27 cellular contexts compared by ENCODE assay signal in the genomic region with DNA sequence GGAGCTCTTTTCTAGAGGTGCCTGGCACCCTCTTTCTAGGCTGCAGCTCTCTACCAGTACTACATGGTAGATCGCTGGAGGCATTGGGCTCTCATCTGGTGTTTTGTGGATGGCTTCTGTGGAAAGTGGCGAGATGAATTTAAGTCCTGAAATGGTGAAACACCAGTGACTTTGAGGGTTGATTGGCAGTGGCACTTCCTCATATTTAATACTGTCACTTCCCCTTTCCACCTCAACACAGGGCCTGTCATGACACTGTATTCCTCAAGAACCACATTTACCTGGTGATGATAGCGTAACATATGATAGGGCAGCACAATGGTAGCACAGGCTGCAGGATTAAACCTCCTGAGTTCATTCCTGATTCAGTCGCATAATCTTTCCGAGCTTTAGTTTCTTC.
DNase-seq lines count a peak whose midpoint lies in the region; ATAC-seq and TF ChIP-seq lines count a peak whose summit lies in the region.
"Had no signal": no experiment of that assay in that cellular context is flagged by ENCODE, and none has a peak within 500 bp of the region (broad histone marks: within the 10 kb centered on the region; RNA-seq: fewer than 3 reads in every experiment).

No MANE protein-coding gene starts in this region.

- H3K27me3 Mint-ChIP-seq in naive B cell = no peaks in the 10 kb centered on the region
- H3K27me3 Mint-ChIP-seq: activated CD8-positive, alpha-beta T cell treated with anti-CD3 and anti-CD28 coated beads for 36 hours; stimulated activated naive CD8-positive, alpha-beta T cell treated with anti-CD3 and anti-CD28 coated beads, Interleukin-15, Interleukin-2, amounts not matched to agents 100 ng/mL and 50 ng/mL, for 24 hours had no signal

- peaks cover 39 to 48% (median 43%) of the 10 kb centered on the region in 3 donors for H3K4me1 Mint-ChIP-seq in naive B cell
- H3K4me1 Mint-ChIP-seq: endodermal cell had no signal

- DNase-seq in GM10248 (ENCODE audit: extremely low spot score) (peak; percentile 27), Kasumi-1 (lab: John Stamatoyannopoulos, UW) (peak; percentile 10 to 11), SIG-M5 treated with dmso at 0.1 percent for 504 hours (lab: John Stamatoyannopoulos, UW; ENCODE audit: unreplicated experiment) (peak; percentile 55), naive B cell (peak; percentile 64), NCI-H526 treated with DMSO at 0.1 percent for 48 hours (lab: John Stamatoyannopoulos, UW) (no peak), NCI-H82 (lab: John Stamatoyannopoulos, UW) (no peak)
- DNase-seq: activated CD4-positive, CD25-positive, alpha-beta regulatory T cell; activated CD8-positive, alpha-beta T cell treated with anti-CD3 and anti-CD28 coated beads for 36 hours; activated gamma-delta T cell; brain microvascular endothelial cell; colonic mucosa; DMS53; endodermal cell; IMR-90; mesendoderm; MM.1S; natural killer cell; NCI-H187 treated with DMSO at 0.1 percent for 48 hours; retina; RPMI8226; SK-N-SH; stimulated activated CD4-positive, alpha-beta T cell treated with anti-CD3 and anti-CD28 coated beads, Interleukin-2, amount 100 ng/mL, for 48 hours; thyroid gland had no signal

- H3K27ac Mint-ChIP-seq in naive B cell = peak overlapping the region; percentile 24 to 89 (median 77)
- H3K27ac Mint-ChIP-seq: activated CD8-positive, alpha-beta T cell treated with anti-CD3 and anti-CD28 coated beads for 36 hours; endodermal cell; natural killer cell; stimulated activated naive CD8-positive, alpha-beta T cell treated with anti-CD3 and anti-CD28 coated beads, Interleukin-15, Interleukin-2, amounts not matched to agents 100 ng/mL and 50 ng/mL, for 24 hours; T-helper 2 cell treated with Interferon-gamma antibody and Interleukin-4, amounts not matched to agents 5 μg/mL and 100 μg/mL, for 36 hours had no signal

- no peak for TF ChIP-seq CTCF in GM10248 (IDR thresholded peaks at IDR 0.05; ENCODE audit: control extremely low read depth, extremely low read depth, low read depth, missing control alignments)

- peaks cover 27 to 31% of the 10 kb centered on the region in 2 donors for H3K36me3 Mint-ChIP-seq in naive B cell
- H3K36me3 Mint-ChIP-seq: natural killer cell had no signal

- H3K4me3 Mint-ChIP-seq in naive B cell = peak overlapping the region in 5 of 8 donors; percentile 2 to 55 (median 13)
- H3K4me3 Mint-ChIP-seq: activated CD8-positive, alpha-beta T cell treated with anti-CD3 and anti-CD28 coated beads for 36 hours; endodermal cell; natural killer cell; stimulated activated naive CD8-positive, alpha-beta T cell treated with anti-CD3 and anti-CD28 coated beads, Interleukin-15, Interleukin-2, amounts not matched to agents 100 ng/mL and 50 ng/mL, for 24 hours; T-helper 2 cell treated with Interferon-gamma antibody and Interleukin-4, amounts not matched to agents 5 μg/mL and 100 μg/mL, for 36 hours had no signal

- POLR2A ChIA-PET in GM10248 (lab: Yijun Ruan, JAX) = no interaction called here

- peak; percentile 97 to 98 for ATAC-seq in naive B cell (ENCODE audit: low read depth in 2 of 2)
- ATAC-seq in GM18873 (IDR thresholded peaks at IDR 0.05; ENCODE audit: low FRiP score, unreplicated experiment) = no peak
- ATAC-seq in HG03354 (IDR thresholded peaks at IDR 0.05; ENCODE audit: poor library complexity, severe bottlenecking, unreplicated experiment) = no peak
- ATAC-seq: activated CD8-positive, alpha-beta T cell treated with anti-CD3 and anti-CD28 coated beads for 36 hours had no signal

- peaks cover 0 to 8% (median 3%) of the 10 kb centered on the region in 7 donors for H3K9me3 Mint-ChIP-seq in naive B cell
- H3K9me3 Mint-ChIP-seq: activated CD8-positive, alpha-beta T cell treated with anti-CD3 and anti-CD28 coated beads for 36 hours; endodermal cell; natural killer cell; stimulated activated naive CD8-positive, alpha-beta T cell treated with anti-CD3 and anti-CD28 coated beads, Interleukin-15, Interleukin-2, amounts not matched to agents 100 ng/mL and 50 ng/mL, for 24 hours; T-helper 2 cell treated with Interferon-gamma antibody and Interleukin-4, amounts not matched to agents 5 μg/mL and 100 μg/mL, for 36 hours had no signal

- CTCF ChIA-PET in GM10248 (lab: Yijun Ruan, JAX) = interaction anchor here (1.3 to 1.6 kb wide), 2 partner anchors 42 to 62 kb away, joined by 3 to 4 read pairs; no protein-coding TSS in a partner anchor

Comparison
In these comparisons a context has a peak if more than half of its experiments do, and no peak if none do; other contexts are left out.
1. DNase-seq: peak in GM10248 (single experiment), Kasumi-1 (2 of 2), SIG-M5 treated with dmso at 0.1 percent for 504 hours (single experiment) and naive B cell (single experiment); none in NCI-H526 treated with DMSO at 0.1 percent for 48 hours (single experiment) and NCI-H82 (single experiment).
2. ATAC-seq: peak in naive B cell (2 of 2); none in GM18873 (single experiment) and HG03354 (single experiment).